ENCODE assay signal across 1 cellular context in genomic region chrX:101931104-101931493, GRCh38.
TF ChIP-seq lines count a peak whose summit lies in the region.

No MANE protein-coding gene starts in this region.

TF ChIP-seq in K562, 482 proteins besides CTCF, POLR2A, EP300 and RAD21 (continued from another document):
- TF ChIP-seq NBN (IDR thresholded peaks at IDR 0.05; ENCODE audit: low read depth) (no peak), NCOA6 (IDR thresholded peaks at IDR 0.05) (no peak), FOXP1 (CRISPR knock-in tag; IDR thresholded peaks at IDR 0.05) (no peak)
- TF ChIP-seq, protein P1, sequence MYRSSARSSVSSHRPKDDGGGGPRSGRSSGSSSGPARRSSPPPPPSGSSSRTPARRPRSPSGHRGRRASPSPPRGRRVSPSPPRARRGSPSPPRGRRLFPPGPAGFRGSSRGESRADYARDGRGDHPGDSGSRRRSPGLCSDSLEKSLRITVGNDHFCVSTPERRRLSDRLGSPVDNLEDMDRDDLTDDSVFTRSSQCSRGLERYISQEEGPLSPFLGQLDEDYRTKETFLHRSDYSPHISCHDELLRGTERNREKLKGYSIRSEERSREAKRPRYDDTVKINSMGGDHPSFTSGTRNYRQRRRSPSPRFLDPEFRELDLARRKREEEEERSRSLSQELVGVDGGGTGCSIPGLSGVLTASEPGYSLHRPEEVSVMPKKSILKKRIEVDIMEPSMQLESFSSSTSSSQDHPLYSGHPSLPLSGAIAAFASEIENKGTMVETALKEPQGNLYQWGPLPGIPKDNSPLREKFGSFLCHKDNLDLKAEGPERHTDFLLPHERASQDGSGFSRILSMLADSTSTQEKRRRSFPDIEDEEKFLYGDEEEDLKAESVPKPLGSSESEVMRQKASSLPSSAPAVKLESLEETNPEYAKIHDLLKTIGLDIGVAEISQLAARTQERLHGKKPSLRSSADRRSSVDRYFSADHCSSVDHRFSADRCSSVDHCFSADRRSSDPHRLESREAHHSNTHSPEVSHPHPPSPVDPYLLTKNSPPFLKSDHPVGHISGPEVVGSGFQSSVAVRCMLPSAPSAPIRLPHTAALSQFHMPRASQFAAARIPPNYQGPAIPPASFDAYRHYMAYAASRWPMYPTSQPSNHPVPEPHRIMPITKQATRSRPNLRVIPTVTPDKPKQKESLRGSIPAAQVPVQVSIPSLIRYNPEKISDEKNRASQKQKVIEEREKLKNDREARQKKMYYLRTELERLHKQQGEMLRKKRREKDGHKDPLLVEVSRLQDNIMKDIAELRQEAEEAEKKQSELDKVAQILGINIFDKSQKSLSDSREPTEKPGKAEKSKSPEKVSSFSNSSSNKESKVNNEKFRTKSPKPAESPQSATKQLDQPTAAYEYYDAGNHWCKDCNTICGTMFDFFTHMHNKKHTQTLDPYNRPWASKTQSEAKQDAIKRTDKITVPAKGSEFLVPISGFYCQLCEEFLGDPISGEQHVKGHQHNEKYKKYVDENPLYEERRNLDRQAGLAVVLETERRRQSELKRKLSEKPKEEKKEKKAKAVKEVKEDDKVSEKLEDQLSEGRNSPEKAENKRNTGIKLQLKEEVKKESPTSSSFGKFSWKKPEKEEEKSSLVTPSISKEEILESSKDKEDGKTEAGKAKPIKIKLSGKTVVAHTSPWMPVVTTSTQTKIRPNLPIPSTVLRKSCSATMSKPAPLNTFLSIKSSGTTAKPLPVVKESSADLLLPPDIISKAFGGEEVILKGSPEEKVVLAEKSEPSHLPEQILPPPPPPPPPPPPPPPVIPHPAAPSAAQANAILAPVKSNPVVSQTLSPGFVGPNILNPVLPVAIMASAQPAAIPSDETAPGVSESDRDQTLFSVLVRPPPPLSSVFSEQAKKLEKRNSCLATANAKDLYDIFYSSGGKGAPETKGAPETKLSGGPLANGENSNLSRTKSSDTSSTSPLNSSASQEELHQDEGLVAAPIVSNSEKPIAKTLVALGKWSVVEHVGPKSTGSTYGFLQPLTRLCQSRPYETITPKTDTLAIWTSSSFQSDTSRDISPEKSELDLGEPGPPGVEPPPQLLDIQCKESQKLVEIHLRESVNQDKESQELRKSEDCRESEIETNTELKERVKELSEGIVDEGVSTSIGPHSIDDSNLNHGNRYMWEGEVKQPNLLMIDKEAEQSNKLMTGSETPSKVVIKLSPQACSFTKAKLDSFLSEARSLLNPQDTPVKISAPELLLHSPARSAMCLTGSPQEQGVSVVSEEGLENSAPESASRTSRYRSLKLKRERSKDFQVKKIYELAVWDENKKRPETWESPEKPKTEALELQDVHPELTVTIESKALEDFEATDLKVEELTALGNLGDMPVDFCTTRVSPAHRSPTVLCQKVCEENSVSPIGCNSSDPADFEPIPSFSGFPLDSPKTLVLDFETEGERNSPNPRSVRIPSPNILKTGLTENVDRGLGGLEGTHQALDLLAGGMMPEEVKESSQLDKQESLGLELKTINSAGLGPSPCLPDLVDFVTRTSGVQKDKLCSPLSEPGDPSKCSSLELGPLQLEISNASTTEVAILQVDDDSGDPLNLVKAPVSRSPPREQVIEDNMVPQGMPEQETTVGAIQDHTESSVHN (IDR thresholded peaks at IDR 0.05; ENCODE audit: borderline replicate concordance in 1 of 2, low read depth in 1 of 2): no peak
- TF ChIP-seq, protein P2, sequence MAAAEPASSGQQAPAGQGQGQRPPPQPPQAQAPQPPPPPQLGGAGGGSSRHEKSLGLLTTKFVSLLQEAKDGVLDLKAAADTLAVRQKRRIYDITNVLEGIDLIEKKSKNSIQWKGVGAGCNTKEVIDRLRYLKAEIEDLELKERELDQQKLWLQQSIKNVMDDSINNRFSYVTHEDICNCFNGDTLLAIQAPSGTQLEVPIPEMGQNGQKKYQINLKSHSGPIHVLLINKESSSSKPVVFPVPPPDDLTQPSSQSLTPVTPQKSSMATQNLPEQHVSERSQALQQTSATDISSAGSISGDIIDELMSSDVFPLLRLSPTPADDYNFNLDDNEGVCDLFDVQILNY (CRISPR knock-in tag; IDR thresholded peaks at IDR 0.05): no peak
